ENCODE assay signal across 12 cellular contexts in the genomic region with DNA sequence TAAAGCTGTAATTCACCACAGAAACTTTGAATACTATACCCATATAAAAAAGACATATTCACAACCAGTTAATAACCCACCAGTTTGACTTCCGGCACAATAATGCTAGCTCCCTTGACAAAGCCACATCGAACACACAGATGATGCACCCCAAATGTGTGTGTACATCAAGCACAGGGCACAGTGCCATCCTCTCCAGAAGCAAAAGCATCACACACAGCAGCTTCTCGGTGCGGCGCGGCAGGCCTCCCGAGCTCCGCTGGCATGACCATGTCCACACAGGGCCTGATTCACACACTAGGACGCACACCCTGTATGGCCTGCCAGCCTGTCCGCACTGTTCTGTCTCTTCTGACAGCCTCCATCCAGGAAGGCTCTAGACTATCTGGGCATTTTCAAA.
A peak's percentile ranks its signal among the peaks of the same experiment; 100 is the strongest.
DNase-seq lines count a peak whose midpoint lies in the region; ATAC-seq and TF ChIP-seq lines count a peak whose summit lies in the region.
"Had no signal": no experiment of that assay in that cellular context is flagged by ENCODE, and none has a peak within 500 bp of the region (broad histone marks: within the 10 kb centered on the region; RNA-seq: fewer than 3 reads in every experiment).

No MANE protein-coding gene starts in this region.

- H3K9me3 Mint-ChIP-seq in activated naive CD8-positive, alpha-beta T cell (ENCODE audit: low read depth), result no peaks in the 10 kb centered on the region
- H3K9me3 Mint-ChIP-seq in chondrocyte (ENCODE audit: low read depth), result no peaks in the 10 kb centered on the region

- TF ChIP-seq CTCF in chondrocyte (IDR thresholded peaks at IDR 0.05), result no peak

- peak overlapping the region; percentile 5 for H3K4me3 Mint-ChIP-seq in T-helper 17 cell
- H3K4me3 Mint-ChIP-seq in activated naive CD8-positive, alpha-beta T cell, result peak overlapping the region; percentile 82
- H3K4me3 Mint-ChIP-seq in chondrocyte (ENCODE audit: unreplicated experiment), result no peak overlapping the region

- H3K9me3 ChIP-seq in T-helper 17 cell (ENCODE audit: control insufficient read depth, low read length, poor library complexity, severe bottlenecking), result no peaks in the 10 kb centered on the region
- H3K9me3 ChIP-seq: heart left ventricle had no signal

- H3K36me3 Mint-ChIP-seq in T-helper 17 cell (ENCODE audit: low read depth), result peaks cover 5% of the 10 kb centered on the region
- H3K36me3 Mint-ChIP-seq in activated naive CD8-positive, alpha-beta T cell, result peaks cover 35% of the 10 kb centered on the region
- H3K36me3 Mint-ChIP-seq in chondrocyte (ENCODE audit: low read depth), result no peaks in the 10 kb centered on the region

- ATAC-seq in T-helper 17 cell, result peak; percentile 84
- ATAC-seq: heart left ventricle had no signal

- H3K27me3 Mint-ChIP-seq in T-helper 17 cell, result no peaks in the 10 kb centered on the region
- H3K27me3 Mint-ChIP-seq in activated naive CD8-positive, alpha-beta T cell, result no peaks in the 10 kb centered on the region
- no peaks in the 10 kb centered on the region for H3K27me3 Mint-ChIP-seq in chondrocyte (ENCODE audit: low read depth)

- DNase-seq in T-helper 17 cell (no peak), NCI-H526 treated with DMSO at 0.1 percent for 48 hours (lab: John Stamatoyannopoulos, UW) (no peak), COR-L47 (lab: John Stamatoyannopoulos, UW) (no peak), chondrocyte (ENCODE audit: low spot score) (no peak), NCI-H774 (lab: John Stamatoyannopoulos, UW) (no peak)
- peak; percentile 69 for DNase-seq in activated CD8-positive, alpha-beta memory T cell treated with anti-CD3 and anti-CD28 coated beads, Interleukin-2, amount 50 U/mL, for 48 hours
- DNase-seq in stimulated activated CD4-positive, alpha-beta T cell treated with anti-CD3 and anti-CD28 coated beads, Interleukin-4, amount 100 ng/mL, for 4 hours, result peak; percentile 17 to 48
- DNase-seq: heart left ventricle, kidney glomerular epithelial cell, NCI-H1092 had no signal

- H3K4me1 Mint-ChIP-seq in T-helper 17 cell, result peaks cover 19% of the 10 kb centered on the region
- H3K4me1 Mint-ChIP-seq in activated naive CD8-positive, alpha-beta T cell (ENCODE audit: low read depth), result peaks cover 87% of the 10 kb centered on the region
- no peaks in the 10 kb centered on the region for H3K4me1 Mint-ChIP-seq in chondrocyte (ENCODE audit: low read depth)

- H3K27ac Mint-ChIP-seq in T-helper 17 cell (peak overlapping the region; percentile 89), chondrocyte (ENCODE audit: unreplicated experiment) (no peak overlapping the region)
- H3K27ac Mint-ChIP-seq in activated naive CD8-positive, alpha-beta T cell, result peak overlapping the region; percentile 98
- H3K27ac Mint-ChIP-seq: progenitor cell of endocrine pancreas had no signal

Comparison
In these comparisons a context has a peak if more than half of its experiments do, and no peak if none do; other contexts are left out.
1. DNase-seq: peak in activated CD8-positive, alpha-beta memory T cell treated with anti-CD3 and anti-CD28 coated beads, Interleukin-2, amount 50 U/mL, for 48 hours (single experiment) and stimulated activated CD4-positive, alpha-beta T cell treated with anti-CD3 and anti-CD28 coated beads, Interleukin-4, amount 100 ng/mL, for 4 hours (2 of 2); none in T-helper 17 cell (0 of 3), NCI-H526 treated with DMSO at 0.1 percent for 48 hours (single experiment), COR-L47 (single experiment), chondrocyte (single experiment) and NCI-H774 (single experiment).